9 cellular contexts compared by ENCODE assay signal in the genomic region with DNA sequence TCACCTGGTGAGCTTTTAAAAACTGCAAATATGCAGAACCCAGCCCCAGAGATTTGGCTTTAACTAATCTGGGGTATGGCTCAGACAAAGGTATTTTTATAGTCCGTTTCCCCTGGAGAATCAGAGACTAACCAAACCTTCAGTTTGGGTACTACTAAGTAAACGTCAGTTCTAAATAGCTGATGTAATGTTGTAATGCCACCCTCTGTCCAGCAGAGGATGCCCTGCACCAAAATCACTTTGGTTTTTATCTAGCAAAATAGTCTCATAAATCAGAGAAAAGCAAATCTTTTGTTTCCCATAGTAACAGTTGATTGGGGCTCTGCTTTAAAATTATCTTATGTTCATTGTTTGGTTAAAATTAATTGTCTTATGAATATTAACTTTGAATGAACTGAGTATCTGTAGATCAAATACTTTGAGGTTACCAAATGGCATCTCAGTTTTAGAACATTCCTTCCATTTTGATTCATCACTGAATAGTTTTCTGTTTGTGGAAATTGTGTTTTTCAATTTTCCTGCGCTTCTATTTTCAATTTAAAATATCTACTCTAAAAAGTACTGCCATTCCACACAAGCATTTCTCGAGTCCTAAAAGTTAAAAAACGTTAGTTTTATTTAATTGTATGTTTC.
A peak's percentile ranks its signal among the peaks of the same experiment; 100 is the strongest.
DNase-seq lines count a peak whose midpoint lies in the region; ATAC-seq and TF ChIP-seq lines count a peak whose summit lies in the region.
"Had no signal": no experiment of that assay in that cellular context is flagged by ENCODE, and none has a peak within 500 bp of the region (broad histone marks: within the 10 kb centered on the region; RNA-seq: fewer than 3 reads in every experiment).

No MANE protein-coding gene starts in this region.

- H3K4me3 ChIP-seq in AG04449 (ENCODE audit: low read depth, low read length) (no peak overlapping the region), stomach (no peak overlapping the region)
- H3K4me3 ChIP-seq in effector memory CD4-positive, alpha-beta T cell (ENCODE audit: insufficient read depth, low read depth, low read length, poor library complexity, severe bottlenecking): no peak overlapping the region

- peaks cover 0 to 7% (median 3%) of the 10 kb centered on the region in 4 donors for H3K36me3 ChIP-seq in stomach
- no peaks in the 10 kb centered on the region for H3K36me3 ChIP-seq in effector memory CD4-positive, alpha-beta T cell (ENCODE audit: control insufficient read depth, insufficient read depth, low read length)

- no peak for TF ChIP-seq EP300 in stomach (IDR thresholded peaks at IDR 0.05)

- whole genome bisulfite sequencing in stomach, 5 donors: 49 to 58% (median 52%) methylated on average over 5 of the region's 5 CpGs

- H3K27me3 Mint-ChIP-seq in activated CD8-positive, alpha-beta T cell treated with anti-CD3 and anti-CD28 coated beads, Interleukin-2, amount 10 ng/mL, durations not matched to agents 7 days and 5 days (ENCODE audit: low read depth): no peaks in the 10 kb centered on the region
- H3K27me3 Mint-ChIP-seq: IgD-negative memory B cell had no signal

- POLR2A ChIA-PET in AG04449 (lab: Yijun Ruan, JAX): no interaction called here
- POLR2A ChIA-PET in activated CD8-positive, alpha-beta T cell treated with anti-CD3 and anti-CD28 coated beads, Interleukin-2, amount 10 ng/mL, durations not matched to agents 7 days and 5 days (lab: Charles Lee): no interaction called here

- no peaks in the 10 kb centered on the region for H3K9me3 Mint-ChIP-seq in activated CD8-positive, alpha-beta T cell treated with anti-CD3 and anti-CD28 coated beads, Interleukin-2, amount 10 ng/mL, durations not matched to agents 7 days and 5 days (ENCODE audit: insufficient read depth)

- no peaks in the 10 kb centered on the region for H3K27me3 ChIP-seq in stomach
- no peaks in the 10 kb centered on the region for H3K27me3 ChIP-seq in effector memory CD4-positive, alpha-beta T cell (replicated peaks; ENCODE audit: control insufficient read depth, insufficient read depth, low read length, poor library complexity, severe bottlenecking)

- peaks cover 0 to 10% (median 5%) of the 10 kb centered on the region in 4 donors for H3K4me1 ChIP-seq in stomach
- no peaks in the 10 kb centered on the region for H3K4me1 ChIP-seq in effector memory CD4-positive, alpha-beta T cell (ENCODE audit: control insufficient read depth, insufficient read depth, low read length, poor library complexity, severe bottlenecking)

- TF ChIP-seq CTCF in AG04449 (IDR thresholded peaks at IDR 0.05; ENCODE audit: insufficient read depth, low read length, missing control alignments) (peak; percentile 74), stomach (IDR thresholded peaks at IDR 0.05) (peak in 5 of 7 experiments; percentile 73 to 96 (median 91))

- no peaks in the 10 kb centered on the region for H3K4me1 Mint-ChIP-seq in activated CD8-positive, alpha-beta T cell treated with anti-CD3 and anti-CD28 coated beads, Interleukin-2, amount 10 ng/mL, durations not matched to agents 7 days and 5 days (ENCODE audit: low read depth)
- H3K4me1 Mint-ChIP-seq: IgD-negative memory B cell had no signal

- H3K4me3 Mint-ChIP-seq in activated CD8-positive, alpha-beta T cell treated with anti-CD3 and anti-CD28 coated beads, Interleukin-2, amount 10 ng/mL, durations not matched to agents 7 days and 5 days: no peak overlapping the region
- H3K4me3 Mint-ChIP-seq: IgD-negative memory B cell had no signal

- H3K27ac Mint-ChIP-seq in activated CD8-positive, alpha-beta T cell treated with anti-CD3 and anti-CD28 coated beads, Interleukin-2, amount 10 ng/mL, durations not matched to agents 7 days and 5 days: no peak overlapping the region
- H3K27ac Mint-ChIP-seq: IgD-negative memory B cell had no signal

- peak; percentile 64 for ATAC-seq in HG02588 (IDR thresholded peaks at IDR 0.05; ENCODE audit: unreplicated experiment)
- ATAC-seq in activated CD8-positive, alpha-beta T cell treated with anti-CD3 and anti-CD28 coated beads, Interleukin-2, amount 10 ng/mL, durations not matched to agents 7 days and 5 days: no peak

- H3K9me3 ChIP-seq in stomach: no peaks in the 10 kb centered on the region
- no peaks in the 10 kb centered on the region for H3K9me3 ChIP-seq in effector memory CD4-positive, alpha-beta T cell (ENCODE audit: control insufficient read depth, low read length)

- no peak for TF ChIP-seq POLR2A in stomach (IDR thresholded peaks at IDR 0.05)

- H3K27ac ChIP-seq in stomach: peak overlapping the region in 3 of 5 donors; percentile 1 to 36 (median 20)
- H3K27ac ChIP-seq in effector memory CD4-positive, alpha-beta T cell (ENCODE audit: insufficient read depth, low read length, poor library complexity, severe bottlenecking): no peak overlapping the region

- CTCF ChIA-PET in AG04449 (lab: Yijun Ruan, JAX): interaction anchor here (0.7 to 3.5 kb wide), 34 partner anchors 10 to 617 kb away, joined by 3 to 37 read pairs (median 4); partner anchors contain the start of gene PLCB4
- CTCF ChIA-PET in activated CD8-positive, alpha-beta T cell treated with anti-CD3 and anti-CD28 coated beads, Interleukin-2, amount 10 ng/mL, durations not matched to agents 7 days and 5 days (lab: Charles Lee): interaction anchor here (0.7 to 1.6 kb wide), 8 partner anchors 9 to 602 kb away, joined by 3 to 5 read pairs (median 3); no protein-coding TSS in a partner anchor

- H3K36me3 Mint-ChIP-seq in activated CD8-positive, alpha-beta T cell treated with anti-CD3 and anti-CD28 coated beads, Interleukin-2, amount 10 ng/mL, durations not matched to agents 7 days and 5 days (ENCODE audit: low read depth): no peaks in the 10 kb centered on the region
- H3K36me3 Mint-ChIP-seq: IgD-negative memory B cell had no signal

- DNase-seq in AG04449 (ENCODE audit: low read depth, low spot score) (no peak), GM03348 (ENCODE audit: low spot score) (peak; percentile 61), NCI-H128 (lab: John Stamatoyannopoulos, UW; ENCODE audit: unreplicated experiment) (peak; percentile 22), hepatic stellate cell (ENCODE audit: low spot score) (peak; percentile 10), stomach (peak; percentile 36)
- peak; percentile 32 for DNase-seq in activated CD8-positive, alpha-beta T cell treated with anti-CD3 and anti-CD28 coated beads, Interleukin-2, amount 10 ng/mL, durations not matched to agents 7 days and 5 days
- DNase-seq in effector memory CD4-positive, alpha-beta T cell: no peak

- intact Hi-C loops in stomach (cut with DNase I; ENCODE audit: low total_unique reads): no loop called here

Comparison
In these comparisons a context has a peak if more than half of its experiments do, and no peak if none do; other contexts are left out.
1. DNase-seq: peak in GM03348 (single experiment), NCI-H128 (single experiment), activated CD8-positive, alpha-beta T cell treated with anti-CD3 and anti-CD28 coated beads, Interleukin-2, amount 10 ng/mL, durations not matched to agents 7 days and 5 days (single experiment), hepatic stellate cell (single experiment) and stomach (single experiment); none in AG04449 (single experiment) and effector memory CD4-positive, alpha-beta T cell (0 of 3).